In genomic region chr19:18366027-18366435, GRCh38 we compare ENCODE assay signal across 14 cellular contexts. TPM values are rescaled to one million over a fixed set of nuclear protein-coding genes. Genes with fewer than 3 reads are reported as not detected.
DNase-seq lines count a peak whose midpoint lies in the region; ATAC-seq, FAIRE-seq and TF ChIP-seq lines count a peak whose summit lies in the region.
"Had no signal": no experiment of that assay in that cellular context is flagged by ENCODE, and none has a peak within 500 bp of the region (broad histone marks: within the 10 kb centered on the region; RNA-seq: fewer than 3 reads in every experiment).

No MANE protein-coding gene starts in this region.

- H3K4me1 ChIP-seq in prostate gland (replicated peaks): peaks cover 3% of the 10 kb centered on the region

- intact Hi-C loops in prostate gland (cut with DNase I): no loop called here

- DNase-seq in DMS53 treated with DMSO at 0.1 percent for 48 hours (lab: John Stamatoyannopoulos, UW; ENCODE audit: unreplicated experiment): peak; percentile 43
- peak; percentile 34 for DNase-seq in RCC 7860 (ENCODE audit: low spot score)
- no peak for DNase-seq in prostate gland (ENCODE audit: low spot score)
- no peak for DNase-seq in NCI-H1092 (lab: John Stamatoyannopoulos, UW)
- no peak for DNase-seq in DMS114 treated with DMSO at 0.1 percent for 48 hours (lab: John Stamatoyannopoulos, UW; ENCODE audit: unreplicated experiment)
- DNase-seq: GDM1, KG1, NCI-H748 treated with DMSO at 0.1 percent for 48 hours, sigmoid colon had no signal

- no peak overlapping the region for H3K4me3 ChIP-seq in prostate gland
- H3K4me3 ChIP-seq: sigmoid colon had no signal

- no peaks in the 10 kb centered on the region for H3K9me3 ChIP-seq in prostate gland
- H3K9me3 ChIP-seq: sigmoid colon had no signal

- ATAC-seq in esophagus mucosa (peak; percentile 82), HG03469 (IDR thresholded peaks at IDR 0.05; ENCODE audit: unreplicated experiment) (no peak), GM18511 (IDR thresholded peaks at IDR 0.05; ENCODE audit: unreplicated experiment) (no peak)

- no peak for FAIRE-seq in RCC 7860 (lab: Jason Lieb, UNC)
- FAIRE-seq: TTC549 had no signal

- TF ChIP-seq POLR2A in prostate gland (IDR thresholded peaks at IDR 0.05): no peak

- peak overlapping the region; percentile 89 to 91 for H3K27ac ChIP-seq in prostate gland

- H3K36me3 ChIP-seq in prostate gland: no peaks in the 10 kb centered on the region

- H3K27me3 ChIP-seq in prostate gland (replicated peaks; ENCODE audit: insufficient read depth): no peaks in the 10 kb centered on the region
- H3K27me3 ChIP-seq: sigmoid colon had no signal

- 78% methylated on average over 2 of the region's 2 CpGs for WGBS in prostate gland

- no peak for TF ChIP-seq CTCF in prostate gland (IDR thresholded peaks at IDR 0.05)

RNA-seq across cellular contexts. Expression of gene GDF15, which starts 19.9 kb away (rescaled TPM):
- total RNA-seq in esophagus mucosa (3.9 TPM), prostate gland (100 to 1,000 TPM in 1 of 2 donors, 10 to 100 TPM in 1; 49.6 to 136 TPM)

RNA-seq across cellular contexts. Expression of gene PGPEP1, which starts 25.6 kb away (rescaled TPM):
- total RNA-seq in esophagus mucosa: 5.5 TPM
- 10 to 100 TPM; 18.0 to 37.3 TPM for total RNA-seq in prostate gland

RNA-seq across cellular contexts. Expression of gene LRRC25, which starts 31.4 kb away (rescaled TPM):
- 0.48 TPM for total RNA-seq in esophagus mucosa
- total RNA-seq in prostate gland: 1 to 10 TPM; 1.6 to 5.5 TPM
- total RNA-seq: dermis microvascular lymphatic vessel endothelial cell had no signal

RNA-seq across cellular contexts. Expression of gene LSM4, which starts 43.2 kb away (rescaled TPM):
- total RNA-seq in esophagus mucosa (85.0 TPM), prostate gland (100 to 1,000 TPM; 157 to 215 TPM)

RNA-seq across cellular contexts. Expression of gene SSBP4, which starts 53.2 kb away (rescaled TPM):
- total RNA-seq in esophagus mucosa (15.7 TPM), prostate gland (100 to 1,000 TPM in 1 of 2 donors, 10 to 100 TPM in 1; 71.5 to 120 TPM)

Comparison
In these comparisons a context has a peak if more than half of its experiments do, and no peak if none do; other contexts are left out.
1. DNase-seq: peak in DMS53 treated with DMSO at 0.1 percent for 48 hours (single experiment) and RCC 7860 (single experiment); none in prostate gland (single experiment), NCI-H1092 (single experiment) and DMS114 treated with DMSO at 0.1 percent for 48 hours (single experiment).
2. RNA of gene GDF15, which starts 19.9 kb away (total RNA-seq): 49.6 to 136 TPM in prostate gland; 3.9 TPM in esophagus mucosa (single experiment); every median in the first group is over 10 times any median in the second.